15 cellular contexts compared by ENCODE assay signal in genomic region chr17:41781404-41782110, GRCh38. TPM values are rescaled to one million over a fixed set of nuclear protein-coding genes. Genes with fewer than 3 reads are reported as not detected.
DNase-seq lines count a peak whose midpoint lies in the region; ATAC-seq, FAIRE-seq and TF ChIP-seq lines count a peak whose summit lies in the region.
"Had no signal": no experiment of that assay in that cellular context is flagged by ENCODE, and none has a peak within 500 bp of the region (broad histone marks: within the 10 kb centered on the region; RNA-seq: fewer than 3 reads in every experiment).

No MANE protein-coding gene starts in this region.

- DNase-seq in A549 (ENCODE audit: low read depth in 1 of 2, low spot score in 1 of 2) (peak in 1 of 2 experiments; percentile 63), amniotic epithelial cell (ENCODE audit: low read depth) (peak; percentile 44), heart left ventricle (peak in 3 of 5 donors; percentile 50 to 77 (median 57)), AG08396 (ENCODE audit: low spot score) (no peak), HUDEP-2 (lab: John Stamatoyannopoulos, UW; ENCODE audit: unreplicated experiment in 76 of 76) (no peak), epidermal melanocyte (ENCODE audit: insufficient read length, low spot score) (no peak)
- DNase-seq: activated CD8-positive, alpha-beta T cell treated with anti-CD3 and anti-CD28 coated beads for 36 hours; DMS79 treated with DMSO at 0.1 percent for 48 hours; effector CD8-positive, alpha-beta T cell; NCI-H2107; T-helper 1 cell had no signal

- POLR2A ChIA-PET in A549 (lab: Yijun Ruan, JAX) = no interaction called here

- no peak for TF ChIP-seq RAD21 in A549 (conservative IDR thresholded peaks at IDR 0.05 in 1 of 2, IDR thresholded peaks at IDR 0.05 in 1 of 2)

- intact Hi-C loops in heart left ventricle (cut with DNase I) = no loop called here

- peak overlapping the region; percentile 40 for H3K4me2 ChIP-seq in A549
- no peak overlapping the region for H3K4me2 ChIP-seq in parathyroid adenoma (ENCODE audit: low read length)
- H3K4me2 ChIP-seq: KMS-11 had no signal

- H3K4me3 ChIP-seq in A549 (no peak overlapping the region), heart left ventricle (peak overlapping the region in 6 of 12 donors; percentile 2 to 84 (median 18)), parathyroid adenoma (ENCODE audit: low read depth, low read length) (no peak overlapping the region)

- WGBS in A549 (ENCODE audit: missing lambda C conversion rate) = 70% methylated on average over 13 of the region's 13 CpGs
- 35 to 42% (median 39%) methylated on average over 13 of the region's 13 CpGs for WGBS in heart left ventricle, 4 donors

- H3K9me3 ChIP-seq in A549 = no peaks in the 10 kb centered on the region
- H3K9me3 ChIP-seq in heart left ventricle = no peaks in the 10 kb centered on the region
- no peaks in the 10 kb centered on the region for H3K9me3 ChIP-seq in parathyroid adenoma (ENCODE audit: control insufficient read depth, low read length)

- no peak for TF ChIP-seq CTCF in A549 (IDR thresholded peaks at IDR 0.05)
- TF ChIP-seq CTCF in heart left ventricle (IDR thresholded peaks at IDR 0.05) = no peak
- TF ChIP-seq CTCF in parathyroid adenoma (IDR thresholded peaks at IDR 0.05) = no peak

- H3K4me1 ChIP-seq in A549 = peaks cover 78% of the 10 kb centered on the region
- H3K4me1 ChIP-seq in heart left ventricle = peaks cover 39 to 99% (median 85%) of the 10 kb centered on the region in 12 donors
- peaks cover 12% of the 10 kb centered on the region for H3K4me1 ChIP-seq in parathyroid adenoma

- CTCF ChIA-PET in A549 (lab: Yijun Ruan, JAX) = interaction anchor here (0.6 to 96.0 kb wide), 6 partner anchors 6 to 1756 kb away, joined by 3 to 3262 read pairs (median 3); partner anchors contain the start of genes FKBP10, GAST, HAP1 and JUP

- no peak for TF ChIP-seq POLR2A in A549 (IDR thresholded peaks at IDR 0.05; ENCODE audit: low read length)
- TF ChIP-seq POLR2A in heart left ventricle (IDR thresholded peaks at IDR 0.05) = no peak

- H3K79me2 ChIP-seq in parathyroid adenoma = peaks cover 35% of the 10 kb centered on the region

- H3K27me3 ChIP-seq in heart left ventricle (no peaks in the 10 kb centered on the region), parathyroid adenoma (ENCODE audit: control insufficient read depth, insufficient read depth, low read length) (no peaks in the 10 kb centered on the region)

- no peak overlapping the region for H2AFZ ChIP-seq in parathyroid adenoma

- H3K27ac ChIP-seq in A549 (peak overlapping the region; percentile 44 to 67; a peak in 5 of 6 replicates), heart left ventricle (peak overlapping the region; percentile 83 to 97 (median 95)), parathyroid adenoma (peak overlapping the region; percentile 22)
- H3K27ac ChIP-seq: KMS-11 had no signal

- no peak for TF ChIP-seq EP300 in A549 (IDR thresholded peaks at IDR 0.05)

- no peak for ATAC-seq in A549
- no peak for ATAC-seq in heart left ventricle
- ATAC-seq in GM18517 (IDR thresholded peaks at IDR 0.05; ENCODE audit: unreplicated experiment) = no peak
- ATAC-seq: activated CD8-positive, alpha-beta T cell treated with anti-CD3 and anti-CD28 coated beads for 36 hours had no signal

- no peak overlapping the region for H3K9ac ChIP-seq in parathyroid adenoma
- H3K9ac ChIP-seq: KMS-11 had no signal

- H3K36me3 ChIP-seq in heart left ventricle (peaks cover 0 to under 1% (median 0%) of the 10 kb centered on the region in 9 donors), parathyroid adenoma (ENCODE audit: control insufficient read depth, insufficient read depth, low read length) (no peaks in the 10 kb centered on the region)

- FAIRE-seq in A549 (lab: Jason Lieb, UNC) = no peak
- FAIRE-seq: GM12892 had no signal

TF ChIP-seq in A549, 52 proteins besides CTCF, POLR2A, EP300 and RAD21:
- TF ChIP-seq HOXB5 (CRISPR knock-in tag; IDR thresholded peaks at IDR 0.05) (no peak), MAFK (IDR thresholded peaks at IDR 0.05; ENCODE audit: partially characterized antibody) (peak; percentile 13)

RNA-seq across cellular contexts. Expression of gene JUP, which starts 5.0 kb away (rescaled TPM):
- polyA plus RNA-seq in A549 (2011; rRNA removed) = 54.8 and 110 TPM in 2 replicates
- polyA plus RNA-seq in A549 (2012; cell fraction: cytosol; rRNA removed) = 93.3 and 130 TPM in 2 replicates
- 256 and 307 TPM in 2 replicates for polyA plus RNA-seq in A549 (2012; cell fraction: nucleus; rRNA removed)
- polyA plus RNA-seq in A549 (2017; fragmentation: RNase III; extraction: RNeasy Plus Mini Kit Qiagen cat#74134 plus additional on column Dnase treatment) = 63.3 to 127 TPM (median 107 TPM) in 3 replicates
- polyA minus RNA-seq in A549 (2011; rRNA and poly(A)+ RNA removed) = 102 and 136 TPM in 2 replicates
- 100 to 1,000 TPM; 143 to 503 (median 166) TPM for total RNA-seq in heart left ventricle
- 100 to 1,000 TPM in 1 of 2 donors, 10 to 100 TPM in 1; 94.6 to 148 TPM for polyA plus RNA-seq in heart left ventricle

RNA-seq across cellular contexts. Expression of gene P3H4, which starts 30.2 kb away (rescaled TPM):
- polyA plus RNA-seq in A549 (2011; rRNA removed) (32.1 and 36.0 TPM in 2 replicates), A549 (2017; fragmentation: RNase III; extraction: RNeasy Plus Mini Kit Qiagen cat#74134 plus additional on column Dnase treatment) (41.6 to 62.1 TPM (median 52.8 TPM) in 3 replicates), heart left ventricle (1 to 10 TPM; 4.2 to 9.4 TPM)
- polyA plus RNA-seq in A549 (2012; cell fraction: cytosol; rRNA removed) = 61.6 and 63.9 TPM in 2 replicates
- 42.3 and 56.5 TPM in 2 replicates for polyA plus RNA-seq in A549 (2012; cell fraction: nucleus; rRNA removed)
- polyA minus RNA-seq in A549 (2011; rRNA and poly(A)+ RNA removed) = 24.5 and 24.7 TPM in 2 replicates
- 10 to 100 TPM in 1 of 9 donors, 1 to 10 TPM in 8; 2.2 to 10.1 (median 5.3) TPM for total RNA-seq in heart left ventricle

RNA-seq across cellular contexts. Expression of gene FKBP10, which starts 31.2 kb away (rescaled TPM):
- 109 and 112 TPM in 2 replicates for polyA plus RNA-seq in A549 (2011; rRNA removed)
- polyA plus RNA-seq in A549 (2012; cell fraction: cytosol; rRNA removed) = 159 and 188 TPM in 2 replicates
- 819 and 928 TPM in 2 replicates for polyA plus RNA-seq in A549 (2012; cell fraction: nucleus; rRNA removed)
- 109 to 121 TPM (median 119 TPM) in 3 replicates for polyA plus RNA-seq in A549 (2017; fragmentation: RNase III; extraction: RNeasy Plus Mini Kit Qiagen cat#74134 plus additional on column Dnase treatment)
- 95.2 and 115 TPM in 2 replicates for polyA minus RNA-seq in A549 (2011; rRNA and poly(A)+ RNA removed)
- total RNA-seq in heart left ventricle = 10 to 100 TPM in 5 of 9 donors, 1 to 10 TPM in 4; 6.5 to 40.4 (median 12.5) TPM
- 10 to 100 TPM; 11.4 to 25.2 TPM for polyA plus RNA-seq in heart left ventricle

RNA-seq across cellular contexts. Expression of gene HAP1, which starts 47.1 kb away (rescaled TPM):
- polyA plus RNA-seq in A549 (2011; rRNA removed) = 2.0 and 2.2 TPM in 2 replicates
- 0.86 and 1.2 TPM in 2 replicates for polyA plus RNA-seq in A549 (2012; cell fraction: cytosol; rRNA removed)
- polyA plus RNA-seq in A549 (2012; cell fraction: nucleus; rRNA removed) = 8.2 and 8.4 TPM in 2 replicates
- polyA plus RNA-seq in A549 (2017; fragmentation: RNase III; extraction: RNeasy Plus Mini Kit Qiagen cat#74134 plus additional on column Dnase treatment) = 1.3 to 2.3 TPM (median 1.6 TPM) in 3 replicates
- polyA minus RNA-seq in A549 (2011; rRNA and poly(A)+ RNA removed) = 0.66 and 1.2 TPM in 2 replicates
- total RNA-seq in heart left ventricle = under 1 TPM in 4 of 9 donors, not detected in 5; 0.07 to 0.35 (median 0.10) TPM
- under 1 TPM in 1 of 2 donors, not detected in 1; 0.10 TPM for polyA plus RNA-seq in heart left ventricle

RNA-seq across cellular contexts. Expression of gene NT5C3B, which starts 54.5 kb away (rescaled TPM):
- polyA plus RNA-seq in A549 (2011; rRNA removed) (167 and 171 TPM in 2 replicates), A549 (2017; fragmentation: RNase III; extraction: RNeasy Plus Mini Kit Qiagen cat#74134 plus additional on column Dnase treatment) (109 to 118 TPM (median 114 TPM) in 3 replicates), heart left ventricle (10 to 100 TPM; 30.0 to 50.9 TPM)
- 123 and 126 TPM in 2 replicates for polyA plus RNA-seq in A549 (2012; cell fraction: cytosol; rRNA removed)
- 81.6 and 83.4 TPM in 2 replicates for polyA plus RNA-seq in A549 (2012; cell fraction: nucleus; rRNA removed)
- polyA minus RNA-seq in A549 (2011; rRNA and poly(A)+ RNA removed) = 75.3 and 79.7 TPM in 2 replicates
- 10 to 100 TPM; 16.0 to 26.7 (median 24.1) TPM for total RNA-seq in heart left ventricle

Comparison
In these comparisons a context has a peak if more than half of its experiments do, and no peak if none do; other contexts are left out.
1. DNase-seq: peak in amniotic epithelial cell (single experiment) and heart left ventricle (3 of 5); none in AG08396 (single experiment), HUDEP-2 (0 of 76) and epidermal melanocyte (single experiment).
2. H3K27ac ChIP-seq: peak in every context shown above with its lines; median percentile 95 in heart left ventricle; 56 in A549; 22 in parathyroid adenoma.
3. RNA of gene FKBP10, which starts 31.2 kb away (polyA plus RNA-seq): 109 to 928 TPM in A549; 11.4 to 25.2 TPM in heart left ventricle; every median in the first group is over 4 times any median in the second.